23 cellular contexts compared by ENCODE assay signal in the genomic region with DNA sequence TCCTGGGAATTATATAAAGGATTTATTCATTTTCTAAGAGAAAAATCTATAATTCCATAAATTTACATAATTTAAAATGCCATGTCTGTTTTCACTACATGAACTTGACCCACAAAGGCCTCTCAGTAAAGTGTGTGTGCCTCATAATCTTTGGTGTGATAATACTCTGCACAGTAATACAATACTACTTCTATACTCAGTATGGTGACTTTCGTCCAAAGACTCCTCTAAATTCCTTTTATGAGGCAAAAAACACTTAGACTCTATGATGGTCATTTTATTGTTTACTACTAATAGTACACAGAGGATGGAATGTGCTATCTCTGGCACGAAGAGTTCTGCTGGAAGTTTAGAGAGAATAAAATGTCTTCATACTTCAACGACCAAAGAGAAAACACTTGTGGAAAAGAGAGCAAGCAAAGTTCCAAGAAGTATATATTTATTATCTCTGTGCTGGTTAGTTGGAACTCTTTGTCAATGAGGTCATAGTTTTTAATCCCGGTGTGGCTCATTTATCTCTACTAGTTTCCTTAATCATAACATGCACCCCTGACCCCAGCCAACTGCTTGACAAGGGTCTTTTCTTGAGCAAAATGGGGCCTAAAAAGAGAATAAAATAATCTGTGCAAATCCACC. TPM values are rescaled to one million over a fixed set of nuclear protein-coding genes. Genes with fewer than 3 reads are reported as not detected.
A peak's percentile ranks its signal among the peaks of the same experiment; 100 is the strongest.
DNase-seq lines count a peak whose midpoint lies in the region; ATAC-seq and TF ChIP-seq lines count a peak whose summit lies in the region.
"Had no signal": no experiment of that assay in that cellular context is flagged by ENCODE, and none has a peak within 500 bp of the region (broad histone marks: within the 10 kb centered on the region; RNA-seq: fewer than 3 reads in every experiment).

No MANE protein-coding gene starts in this region.

- no peak for ATAC-seq in CD8-positive, alpha-beta T cell
- ATAC-seq: A549; activated T-cell treated with anti-CD3 and anti-CD28 coated beads, Interleukin-2, amount 50 U/mL, for 72 hours; esophagus mucosa; T-helper 17 cell had no signal

- WGBS in esophagus squamous epithelium, 2 donors, result 38 to 39% methylated on average over 4 of the region's 4 CpGs

- H3K27ac ChIP-seq in ACC112 (ENCODE audit: low read depth, low read length), result no peak overlapping the region
- H3K27ac ChIP-seq in HEK293 (ENCODE audit: extremely low read depth, low read depth, low read length), result no peak overlapping the region
- no peak overlapping the region for H3K27ac ChIP-seq in brain microvascular endothelial cell
- peak overlapping the region in 1 of 4 donors; percentile 25 for H3K27ac ChIP-seq in esophagus squamous epithelium
- no peak overlapping the region for H3K27ac ChIP-seq in CD8-positive, alpha-beta T cell (ENCODE audit: low read depth, low read length)
- H3K27ac ChIP-seq: A549 had no signal

- H3K4me1 ChIP-seq in ACC112 (ENCODE audit: control insufficient read depth, insufficient read depth, low read length, unreplicated experiment) (peaks cover 10% of the 10 kb centered on the region), HEK293 (ENCODE audit: control insufficient read depth, insufficient read depth, low read length) (peaks cover 4% of the 10 kb centered on the region; the same call in 1 of the 2 replicates), esophagus squamous epithelium (peaks cover 0 to 10% (median 6%) of the 10 kb centered on the region in 3 donors)
- H3K4me1 ChIP-seq in CD8-positive, alpha-beta T cell (ENCODE audit: insufficient read depth, low read length), result no peaks in the 10 kb centered on the region

- no peaks in the 10 kb centered on the region for H3K36me3 Mint-ChIP-seq in activated naive CD8-positive, alpha-beta T cell treated with anti-CD3 and anti-CD28 coated beads for 36 hours
- H3K36me3 Mint-ChIP-seq in CD8-positive, alpha-beta T cell, result peaks cover 2% of the 10 kb centered on the region
- H3K36me3 Mint-ChIP-seq: activated naive CD8-positive, alpha-beta T cell; type B pancreatic cell had no signal

- H3K9me3 ChIP-seq in HEK293 (ENCODE audit: control insufficient read depth, insufficient read depth, low read depth, low read length) (no peaks in the 10 kb centered on the region), esophagus squamous epithelium (no peaks in the 10 kb centered on the region)
- no peaks in the 10 kb centered on the region for H3K9me3 ChIP-seq in CD8-positive, alpha-beta T cell (ENCODE audit: low read length)
- H3K9me3 ChIP-seq: A549 had no signal

- POLR2A ChIA-PET in HEK293 (lab: Yijun Ruan, JAX), result no interaction called here
- POLR2A ChIA-PET in CD8-positive, alpha-beta T cell (lab: Charles Lee), result no interaction called here

- CTCF ChIA-PET in HEK293 (lab: Yijun Ruan, JAX), result no interaction called here
- CTCF ChIA-PET in CD8-positive, alpha-beta T cell (lab: Charles Lee), result no interaction called here

- no peak for TF ChIP-seq POLR2A in esophagus squamous epithelium (IDR thresholded peaks at IDR 0.05)

- H3K4me3 ChIP-seq in ACC112 (ENCODE audit: low read depth, low read length) (no peak overlapping the region), HEK293 (ENCODE audit: low read depth, low read length) (no peak overlapping the region), brain microvascular endothelial cell (ENCODE audit: low read depth, low read length) (no peak overlapping the region), esophagus squamous epithelium (no peak overlapping the region)
- H3K4me3 ChIP-seq in CD8-positive, alpha-beta T cell (ENCODE audit: low read depth, low read length), result no peak overlapping the region
- H3K4me3 ChIP-seq: A549 had no signal

- H3K79me2 ChIP-seq in ACC112 (ENCODE audit: control insufficient read depth, insufficient read depth, low read length, unreplicated experiment), result peaks cover 21% of the 10 kb centered on the region

- in situ Hi-C loops in brain microvascular endothelial cell (cut with HindIII; ENCODE audit: low pct_ligation_motif_present, low sequenced_read_pairs), result no loop called here

- H3K27ac Mint-ChIP-seq in activated naive CD8-positive, alpha-beta T cell treated with anti-CD3 and anti-CD28 coated beads for 36 hours, result no peak overlapping the region
- no peak overlapping the region for H3K27ac Mint-ChIP-seq in CD8-positive, alpha-beta T cell
- H3K27ac Mint-ChIP-seq: activated B cell treated with CpG ODN at 0.5 μM for 24 hours; activated naive CD8-positive, alpha-beta T cell; activated T-cell treated with anti-CD3 and anti-CD28 coated beads, Interleukin-2, amount 50 U/mL, for 72 hours; CD4-positive, alpha-beta T cell; T-helper 17 cell; type B pancreatic cell had no signal

- H3K9me3 Mint-ChIP-seq in activated naive CD8-positive, alpha-beta T cell treated with anti-CD3 and anti-CD28 coated beads for 36 hours, result no peaks in the 10 kb centered on the region
- no peaks in the 10 kb centered on the region for H3K9me3 Mint-ChIP-seq in CD8-positive, alpha-beta T cell
- H3K9me3 Mint-ChIP-seq: activated B cell treated with CpG ODN at 0.5 μM for 24 hours; activated T-cell treated with anti-CD3 and anti-CD28 coated beads, Interleukin-2, amount 50 U/mL, for 72 hours; CD4-positive, alpha-beta T cell; type B pancreatic cell had no signal

- peak overlapping the region; percentile 48 for H2AFZ ChIP-seq in ACC112 (ENCODE audit: low read length, unreplicated experiment)

- H3K27me3 Mint-ChIP-seq in activated naive CD8-positive, alpha-beta T cell treated with anti-CD3 and anti-CD28 coated beads for 36 hours, result no peaks in the 10 kb centered on the region
- H3K27me3 Mint-ChIP-seq in CD8-positive, alpha-beta T cell (ENCODE audit: low read depth), result no peaks in the 10 kb centered on the region
- H3K27me3 Mint-ChIP-seq: activated B cell treated with CpG ODN at 0.5 μM for 24 hours; activated naive CD8-positive, alpha-beta T cell; CD4-positive, alpha-beta T cell; T-helper 17 cell; type B pancreatic cell had no signal

- H3K36me3 ChIP-seq in ACC112 (ENCODE audit: insufficient read depth, low read length), result no peaks in the 10 kb centered on the region
- no peaks in the 10 kb centered on the region for H3K36me3 ChIP-seq in HEK293 (ENCODE audit: control insufficient read depth in 2 of 2, insufficient read depth in 1 of 2, low read length in 2 of 2)
- no peaks in the 10 kb centered on the region for H3K36me3 ChIP-seq in brain microvascular endothelial cell (replicated peaks)
- no peaks in the 10 kb centered on the region for H3K36me3 ChIP-seq in esophagus squamous epithelium
- H3K36me3 ChIP-seq in CD8-positive, alpha-beta T cell (ENCODE audit: insufficient read depth, low read length), result no peaks in the 10 kb centered on the region

- no peak overlapping the region for H3K4me3 Mint-ChIP-seq in activated naive CD8-positive, alpha-beta T cell treated with anti-CD3 and anti-CD28 coated beads for 36 hours
- H3K4me3 Mint-ChIP-seq in CD8-positive, alpha-beta T cell, result no peak overlapping the region
- H3K4me3 Mint-ChIP-seq: activated B cell treated with CpG ODN at 0.5 μM for 24 hours; activated naive CD8-positive, alpha-beta T cell; activated T-cell treated with anti-CD3 and anti-CD28 coated beads, Interleukin-2, amount 50 U/mL, for 72 hours; CD4-positive, alpha-beta T cell; T-helper 17 cell; type B pancreatic cell had no signal

- intact Hi-C loops in esophagus squamous epithelium (cut with DNase I), result loop anchor here (10.0 kb wide), 1 partner anchor 96 kb away; no protein-coding TSS in a partner anchor
- intact Hi-C loops in CD8-positive, alpha-beta T cell (cut with DNase I, micrococcal nuclease), result loop anchor here (5.0 to 10.0 kb wide), 3 partner anchors 606 to 886 kb away; a partner anchor contains a TSS

- DNase-seq in brain microvascular endothelial cell, result peak; percentile 21
- DNase-seq in left kidney (ENCODE audit: low read depth, low spot score), result peak; percentile 14
- DNase-seq in esophagus squamous epithelium (lab: John Stamatoyannopoulos, UW), result no peak
- DNase-seq in activated naive CD8-positive, alpha-beta T cell treated with anti-CD3 and anti-CD28 coated beads for 36 hours, result no peak
- no peak for DNase-seq in CD8-positive, alpha-beta T cell
- no peak for DNase-seq in activated T-cell treated with anti-CD3 and anti-CD28 coated beads, Interleukin-2, amount 50 U/mL, for 48 hours
- DNase-seq: activated B cell treated with CpG ODN at 0.5 μM for 24 hours; activated T-cell treated with anti-CD3 and anti-CD28 coated beads, Interleukin-2, amount 50 U/mL, for 72 hours; CD4-positive, alpha-beta T cell; DMS79; hippocampal formation; KBM-7; kidney glomerular epithelial cell; NCI-H1048; NCI-H524 treated with DMSO at 0.1 percent for 48 hours; stimulated activated naive CD4-positive, alpha-beta T cell; T-helper 17 cell had no signal

- no peaks in the 10 kb centered on the region for H3K4me1 Mint-ChIP-seq in activated naive CD8-positive, alpha-beta T cell treated with anti-CD3 and anti-CD28 coated beads for 36 hours
- no peaks in the 10 kb centered on the region for H3K4me1 Mint-ChIP-seq in CD8-positive, alpha-beta T cell (ENCODE audit: low read depth)
- H3K4me1 Mint-ChIP-seq: activated B cell treated with CpG ODN at 0.5 μM for 24 hours, T-helper 17 cell had no signal

- TF ChIP-seq CTCF in HEK293 (tag by site-specific recombination; IDR thresholded peaks at IDR 0.05) (no peak), brain microvascular endothelial cell (IDR thresholded peaks at IDR 0.05; ENCODE audit: low read depth, low read length, missing control alignments) (no peak), esophagus squamous epithelium (IDR thresholded peaks at IDR 0.05) (no peak)
- no peak for TF ChIP-seq CTCF in CD8-positive, alpha-beta T cell (IDR thresholded peaks at IDR 0.05)

- H3K27me3 ChIP-seq in ACC112 (ENCODE audit: insufficient read depth, low read length) (no peaks in the 10 kb centered on the region), brain microvascular endothelial cell (replicated peaks) (no peaks in the 10 kb centered on the region), esophagus squamous epithelium (no peaks in the 10 kb centered on the region)
- H3K27me3 ChIP-seq in CD8-positive, alpha-beta T cell (ENCODE audit: insufficient read depth, low read length), result no peaks in the 10 kb centered on the region

TF ChIP-seq in HEK293, 187 proteins besides CTCF, POLR2A, EP300 and RAD21 (continues in another document):
- TF ChIP-seq, protein P1, sequence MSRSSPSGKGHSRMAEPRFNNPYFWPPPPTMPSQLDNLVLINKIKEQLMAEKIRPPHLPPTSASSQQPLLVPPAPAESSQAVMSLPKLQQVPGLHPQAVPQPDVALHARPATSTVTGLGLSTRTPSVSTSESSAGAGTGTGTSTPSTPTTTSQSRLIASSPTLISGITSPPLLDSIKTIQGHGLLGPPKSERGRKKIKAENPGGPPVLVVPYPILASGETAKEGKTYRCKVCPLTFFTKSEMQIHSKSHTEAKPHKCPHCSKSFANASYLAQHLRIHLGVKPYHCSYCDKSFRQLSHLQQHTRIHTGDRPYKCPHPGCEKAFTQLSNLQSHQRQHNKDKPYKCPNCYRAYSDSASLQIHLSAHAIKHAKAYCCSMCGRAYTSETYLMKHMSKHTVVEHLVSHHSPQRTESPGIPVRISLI (tag by site-specific recombination; IDR thresholded peaks at IDR 0.05), result no peak
- TF ChIP-seq FEZF1 (tag by site-specific recombination; IDR thresholded peaks at IDR 0.05) (0 out of 2 replicates have a peak, but pooled peaks have one; percentile 9), OVOL3 (tag by site-specific recombination; IDR thresholded peaks at IDR 0.05) (no peak)

RNA-seq across cellular contexts. Expression of a gene that starts 7.4 kb away (rescaled TPM):
- 10 to 100 TPM; 11.2 to 23.3 (median 18.2) TPM for total RNA-seq in esophagus squamous epithelium
- 10 to 100 TPM; 38.7 to 45.1 TPM for total RNA-seq in activated naive CD8-positive, alpha-beta T cell treated with anti-CD3 and anti-CD28 coated beads for 36 hours
- 1 to 10 TPM; 7.0 to 7.9 TPM for total RNA-seq in CD8-positive, alpha-beta T cell

Comparison
In these comparisons a context has a peak if more than half of its experiments do, and no peak if none do; other contexts are left out.
1. DNase-seq: peak in brain microvascular endothelial cell (single experiment) and left kidney (single experiment); none in esophagus squamous epithelium (single experiment), activated naive CD8-positive, alpha-beta T cell treated with anti-CD3 and anti-CD28 coated beads for 36 hours (single experiment), CD8-positive, alpha-beta T cell (0 of 7) and activated T-cell treated with anti-CD3 and anti-CD28 coated beads, Interleukin-2, amount 50 U/mL, for 48 hours (0 of 2).